23 cellular contexts compared by ENCODE assay signal in genomic region chr21:21460979-21461378, GRCh38.
"Had no signal": no experiment of that assay in that cellular context is flagged by ENCODE, and none has a peak within 500 bp of the region (broad histone marks: within the 10 kb centered on the region; RNA-seq: fewer than 3 reads in every experiment).

No MANE protein-coding gene starts in this region.

- H3K27ac ChIP-seq: colonic mucosa, dorsolateral prefrontal cortex, esophagus muscularis mucosa, foreskin keratinocyte, gastrocnemius medialis, heart right ventricle, left lung, lower lobe of right lung had no signal

- H3K27me3 ChIP-seq: colonic mucosa, dorsolateral prefrontal cortex, esophagus muscularis mucosa, foreskin keratinocyte, gastrocnemius medialis, heart right ventricle, left lung had no signal

- H3K9me3 ChIP-seq: colonic mucosa, esophagus muscularis mucosa, gastrocnemius medialis, lower lobe of right lung, mucosa of descending colon had no signal

- H3K27ac Mint-ChIP-seq: mesothelial cell of epicardium; naive B cell; naive thymus-derived CD8-positive, alpha-beta T cell had no signal

- H3K27me3 Mint-ChIP-seq: naive B cell; naive thymus-derived CD8-positive, alpha-beta T cell had no signal

- H3K4me3 Mint-ChIP-seq: mesothelial cell of epicardium; naive B cell; naive thymus-derived CD8-positive, alpha-beta T cell had no signal

- ATAC-seq: foreskin keratinocyte; gastrocnemius medialis; heart right ventricle; left cardiac atrium; left lung; left ventricle myocardium superior; lower lobe of right lung; mucosa of descending colon; naive thymus-derived CD8-positive, alpha-beta T cell had no signal

- H3K4me1 Mint-ChIP-seq: naive B cell; naive thymus-derived CD8-positive, alpha-beta T cell had no signal

- DNase-seq: colonic mucosa; dermis blood vessel endothelial cell; dorsolateral prefrontal cortex; effector CD4-positive, alpha-beta T cell; effector memory CD4-positive, alpha-beta T cell; foreskin keratinocyte; gastrocnemius medialis; glutamatergic neuron; head of caudate nucleus; heart right ventricle; hippocampal formation; islet precursor cell; left cardiac atrium; left lung; left ventricle myocardium superior; lower lobe of right lung; mesenchymal stem cell; mucosa of descending colon; naive B cell; naive thymus-derived CD8-positive, alpha-beta T cell had no signal

- H3K4me3 ChIP-seq: colonic mucosa, dorsolateral prefrontal cortex, esophagus muscularis mucosa, gastrocnemius medialis, heart right ventricle, left lung, lower lobe of right lung, mucosa of descending colon had no signal

- H3K36me3 Mint-ChIP-seq: naive B cell; naive thymus-derived CD8-positive, alpha-beta T cell had no signal

- H3K4me1 ChIP-seq: colonic mucosa, esophagus muscularis mucosa, foreskin keratinocyte, gastrocnemius medialis, heart right ventricle, left lung, lower lobe of right lung had no signal

- H3K36me3 ChIP-seq: colonic mucosa, esophagus muscularis mucosa, gastrocnemius medialis, heart right ventricle, left lung, lower lobe of right lung had no signal

- FAIRE-seq: endothelial cell of umbilical vein had no signal
